ENCODE assay signal across 35 cellular contexts in genomic region chr1:34137411-34137810, GRCh38. TPM values are rescaled to one million over a fixed set of nuclear protein-coding genes. Genes with fewer than 3 reads are reported as not detected.
"Had no signal": no experiment of that assay in that cellular context is flagged by ENCODE, and none has a peak within 500 bp of the region (broad histone marks: within the 10 kb centered on the region; RNA-seq: fewer than 3 reads in every experiment).

No MANE protein-coding gene starts in this region.

- H3K4me1 ChIP-seq: parathyroid adenoma, psoas muscle, right lobe of liver, spleen, suprapubic skin, testis, tibial artery, transverse colon, upper lobe of right lung, uterus had no signal

- H3K27ac ChIP-seq: neutrophil, ovary, parathyroid adenoma, psoas muscle, right lobe of liver, skin epidermis, spleen, suprapubic skin, testis, tibial artery, transverse colon, upper lobe of right lung, uterus had no signal

- H3K9me3 ChIP-seq: neutrophil, ovary, psoas muscle, right lobe of liver, spleen, suprapubic skin, testis, tibial artery, transverse colon, upper lobe of right lung, uterus had no signal

- ATAC-seq: naive thymus-derived CD4-positive, alpha-beta T cell; natural killer cell; psoas muscle; right cardiac atrium; right lobe of liver; stimulated activated memory B cell treated with anti-CD40 and anti-IgM and Interleukin-4, amounts not matched to agents 10 μg/mL and 1 μg/mL and 100 μg/mL, for 72 hours; stimulated activated naive CD8-positive, alpha-beta T cell treated with anti-CD3 and anti-CD28 coated beads, Interleukin-15, amount 100 ng/mL, for 72 hours; stimulated activated naive CD8-positive, alpha-beta T cell treated with anti-CD3 and anti-CD28 coated beads, Interleukin-15, Interleukin-2, amounts not matched to agents 100 U/mL and 50 U/mL, for 24 hours; upper lobe of right lung had no signal

- H3K27ac Mint-ChIP-seq: naive thymus-derived CD4-positive, alpha-beta T cell; natural killer cell; nephron; progenitor cell of endocrine pancreas; stimulated activated memory B cell treated with anti-CD40 and anti-IgM and Interleukin-4, amounts not matched to agents 10 μg/mL and 1 μg/mL and 100 μg/mL, for 72 hours; type B pancreatic cell had no signal

- H3K27me3 ChIP-seq: neutrophil, ovary, right lobe of liver, suprapubic skin, testis, tibial artery, transverse colon, upper lobe of right lung, uterus had no signal

- H3K4me1 Mint-ChIP-seq: naive thymus-derived CD4-positive, alpha-beta T cell; natural killer cell; nephron; stimulated activated naive CD8-positive, alpha-beta T cell treated with anti-CD3 and anti-CD28 coated beads, Interleukin-15, amount 100 ng/mL, for 72 hours had no signal

- H3K36me3 Mint-ChIP-seq: naive thymus-derived CD4-positive, alpha-beta T cell; natural killer cell; stimulated activated memory B cell treated with anti-CD40 and anti-IgM and Interleukin-4, amounts not matched to agents 10 μg/mL and 1 μg/mL and 100 μg/mL, for 72 hours; type B pancreatic cell had no signal

- DNase-seq: naive thymus-derived CD4-positive, alpha-beta T cell; natural killer cell; nucleus accumbens; ovary; posterior cingulate gyrus; psoas muscle; right cardiac atrium; right lobe of liver; spleen; stimulated activated CD4-positive, alpha-beta T cell treated with anti-CD3 and anti-CD28 coated beads, Interleukin-12 subunit alpha, Interleukin-12 subunit beta, amount 100 ng/mL, for 4 hours; stimulated activated CD4-positive, alpha-beta T cell treated with anti-CD3 and anti-CD28 coated beads, Interleukin-1b, Interleukin-23, amount 100 ng/mL, for 48 hours; stimulated activated CD4-positive, alpha-beta T cell treated with anti-CD3 and anti-CD28 coated beads, Interleukin-4, amount 100 ng/mL, for 1 hour; stimulated activated CD4-positive, alpha-beta T cell treated with anti-CD3 and anti-CD28 coated beads, Interleukin-4, amount 100 ng/mL, for 4 hours; stimulated activated CD8-positive, alpha-beta memory T cell treated with anti-CD3 and anti-CD28 coated beads, Interleukin-4, amount 100 ng/mL, for 48 hours; stimulated activated naive CD4-positive, alpha-beta T cell; stimulated activated naive CD8-positive, alpha-beta T cell treated with anti-CD3 and anti-CD28 coated beads, Interleukin-15, amount 100 ng/mL, for 72 hours; stimulated activated naive CD8-positive, alpha-beta T cell treated with anti-CD3 and anti-CD28 coated beads, Interleukin-15, Interleukin-2, amounts not matched to agents 100 U/mL and 50 U/mL, for 24 hours; substantia nigra; testis; tibial artery; transverse colon; upper lobe of right lung; uterus had no signal

- H3K9me3 Mint-ChIP-seq: naive thymus-derived CD4-positive, alpha-beta T cell; natural killer cell; nephron; stimulated activated naive CD8-positive, alpha-beta T cell treated with anti-CD3 and anti-CD28 coated beads, Interleukin-15, amount 100 ng/mL, for 72 hours; type B pancreatic cell had no signal

- H3K4me3 ChIP-seq: ovary, psoas muscle, right lobe of liver, skin epidermis, smooth muscle cell, spleen, suprapubic skin, testis, tibial artery, transverse colon, upper lobe of right lung, uterus had no signal

- H3K36me3 ChIP-seq: neutrophil, ovary, right lobe of liver, spleen, suprapubic skin, tibial artery, transverse colon, upper lobe of right lung, uterus had no signal

- H3K4me3 Mint-ChIP-seq: naive thymus-derived CD4-positive, alpha-beta T cell; natural killer cell; nephron; stimulated activated memory B cell treated with anti-CD40 and anti-IgM and Interleukin-4, amounts not matched to agents 10 μg/mL and 1 μg/mL and 100 μg/mL, for 72 hours; stimulated activated naive CD8-positive, alpha-beta T cell treated with anti-CD3 and anti-CD28 coated beads, Interleukin-15, amount 100 ng/mL, for 72 hours; type B pancreatic cell had no signal

RNA-seq across cellular contexts. Expression of gene CSMD2, which starts 27.6 kb away (rescaled TPM):
- total RNA-seq: naive thymus-derived CD4-positive, alpha-beta T cell; natural killer cell had no signal

RNA-seq across cellular contexts. Expression of gene C1orf94, which starts 39.3 kb away (rescaled TPM):
- total RNA-seq: naive thymus-derived CD4-positive, alpha-beta T cell; natural killer cell; omental fat pad; ovary; progenitor cell of endocrine pancreas; psoas muscle; renal cortical epithelial cell; right cardiac atrium; right lobe of liver; smooth muscle cell; spleen; suprapubic skin; transverse colon; upper lobe of right lung; urinary bladder; uterus had no signal
